23 cellular contexts compared by ENCODE assay signal in the genomic region with DNA sequence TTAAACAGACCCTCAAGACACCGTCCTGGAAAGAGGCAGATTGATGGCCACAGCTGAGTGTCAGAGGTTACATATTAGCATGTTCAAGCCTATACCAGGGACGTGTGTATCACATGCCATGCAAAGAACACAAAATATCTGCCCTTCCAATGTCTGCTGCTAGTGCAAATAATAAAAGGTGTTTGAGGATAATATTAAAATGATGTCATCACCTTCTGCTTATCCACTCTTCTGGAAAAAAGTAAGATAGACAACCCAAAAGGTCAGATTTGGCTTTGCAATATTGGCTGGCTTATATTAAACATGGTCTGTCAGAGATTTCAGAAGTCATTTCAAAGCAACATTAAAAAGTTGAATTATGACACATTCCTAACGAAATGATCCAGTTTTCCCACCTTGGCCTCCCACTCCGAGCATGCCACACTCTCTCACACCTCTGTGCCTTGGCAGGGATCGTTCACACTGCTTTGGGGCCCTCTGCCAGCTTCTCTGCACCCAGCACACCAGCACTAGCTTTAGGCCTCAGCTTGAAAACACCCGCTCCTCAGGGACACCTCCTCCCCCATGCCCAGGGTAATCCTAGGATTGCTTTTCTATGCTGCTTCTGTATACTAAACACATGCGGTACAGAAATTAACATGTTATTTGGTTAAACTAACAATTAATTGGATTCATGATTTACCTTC.
"Had no signal": no experiment of that assay in that cellular context is flagged by ENCODE, and none has a peak within 500 bp of the region (broad histone marks: within the 10 kb centered on the region; RNA-seq: fewer than 3 reads in every experiment).

No MANE protein-coding gene starts in this region.

- H3K36me3 ChIP-seq: MG63, Peyer's patch, SJSA1 had no signal

- H3K4me3 ChIP-seq: MG63, Peyer's patch, SJSA1 had no signal

- DNase-seq: activated CD4-positive, alpha-beta T cell treated with anti-CD3 and anti-CD28 coated beads for 48 hours; activated CD4-positive, alpha-beta T cell treated with anti-CD3 and anti-CD28 coated beads, Interleukin-2, amount 50 U/mL, for 4 hours; activated CD4-positive, CD25-positive, alpha-beta regulatory T cell treated with anti-CD3 and anti-CD28 coated beads, Interleukin-2, amount 50 U/mL, for 72 hours; activated CD8-positive, alpha-beta memory T cell treated with anti-CD3 and anti-CD28 coated beads, Interleukin-2, amount 10 ng/mL, durations not matched to agents 7 days and 5 days; activated effector memory CD4-positive, alpha-beta T cell treated with anti-CD3 and anti-CD28 coated beads, Interleukin-2, amount 50 U/mL, for 16 hours; activated naive CD4-positive, alpha-beta T cell treated with Interleukin-2 at 50 U/mL for 16 hours; activated T-cell treated with anti-CD3 and anti-CD28 coated beads, Interleukin-2, amount 50 U/mL, for 4 hours; MG63; MV-4-11; NCI-H1092 treated with DMSO at 0.1 percent for 48 hours; NCI-H1417 treated with DMSO at 0.1 percent for 48 hours; NCI-H1694; NCI-H2029; NCI-H2107; NCI-H2171 treated with DMSO at 0.1 percent for 48 hours; NCI-H226; Peyer's patch; SHP77; T-helper 9 cell had no signal

- H3K27me3 ChIP-seq: MG63, Peyer's patch, SJSA1 had no signal

- H3K9me3 ChIP-seq: MG63, Peyer's patch, SJSA1 had no signal

- H3K27ac ChIP-seq: Peyer's patch, RWPE1, SJSA1 had no signal

- ATAC-seq: activated CD8-positive, alpha-beta memory T cell treated with anti-CD3 and anti-CD28 coated beads, Interleukin-2, amount 10 ng/mL, durations not matched to agents 7 days and 5 days; activated naive CD4-positive, alpha-beta T cell treated with anti-CD3 and anti-CD28 coated beads, Interleukin-2, amount 50 U/mL, for 72 hours; activated T-cell treated with anti-CD3 and anti-CD28 coated beads, Interleukin-2, amount 50 U/mL, for 4 hours; WTC11 had no signal

- H3K4me1 ChIP-seq: Peyer's patch, SJSA1 had no signal
